ENCODE assay signal across 24 cellular contexts in the genomic region with DNA sequence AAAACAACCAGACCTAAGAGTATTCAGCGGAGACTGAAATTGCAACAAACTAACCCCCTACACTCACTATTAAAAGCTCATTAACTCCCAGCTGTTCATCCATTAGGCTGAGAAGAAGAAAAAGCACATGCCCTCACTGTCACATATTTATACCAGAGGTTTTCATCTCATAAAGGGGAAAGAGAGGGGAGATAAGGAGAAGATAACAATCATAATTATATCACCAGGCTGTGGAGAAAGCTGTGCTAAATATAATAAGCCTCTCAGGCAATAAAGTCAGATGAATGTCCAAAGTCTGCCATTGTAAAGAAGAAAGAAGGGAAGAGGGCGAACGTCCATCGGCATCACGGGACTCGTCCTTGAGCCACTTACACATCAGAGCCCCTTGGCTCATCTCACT.
"Had no signal": no experiment of that assay in that cellular context is flagged by ENCODE, and none has a peak within 500 bp of the region (broad histone marks: within the 10 kb centered on the region; RNA-seq: fewer than 3 reads in every experiment).

No MANE protein-coding gene starts in this region.

- DNase-seq: activated CD4-positive, alpha-beta memory T cell treated with anti-CD3 and anti-CD28 coated beads, Interleukin-2, amount 10 ng/mL, durations not matched to agents 7 days and 5 days; activated CD4-positive, alpha-beta T cell treated with anti-CD3 and anti-CD28 coated beads, Interleukin-2, amount 10 ng/mL, durations not matched to agents 7 days and 5 days; activated CD4-positive, CD25-positive, alpha-beta regulatory T cell; activated gamma-delta T cell; activated naive CD4-positive, alpha-beta T cell treated with anti-CD3 and anti-CD28 coated beads for 36 hours; activated T-cell treated with anti-CD3 and anti-CD28 coated beads for 4 hours; activated T-cell treated with anti-CD3 and anti-CD28 coated beads, Interleukin-2, amount 50 U/mL, for 48 hours; amygdala; MG63; MV-4-11; NCI-H1092 treated with DMSO at 0.1 percent for 48 hours; NCI-H1436 treated with DMSO at 0.1 percent for 48 hours; NCI-H1930; NCI-H2107; NCI-H510A treated with DMSO at 0.1 percent for 48 hours; NCI-H82; Peyer's patch; Right ventricle myocardium superior; SJCRH30; T-cell; T-helper 2 cell had no signal

- H3K27ac ChIP-seq: Peyer's patch, RWPE1, SJCRH30, VCaP had no signal

- ATAC-seq: activated T-helper 17 cell treated with anti-CD3 and anti-CD28 coated beads, Interleukin-2, amount 50 U/mL, for 72 hours; T-cell had no signal

- H3K27me3 ChIP-seq: MG63, Peyer's patch, SJCRH30 had no signal

- H3K9me3 ChIP-seq: MG63, Peyer's patch, SJCRH30 had no signal

- H3K4me3 ChIP-seq: MG63, Peyer's patch, SJCRH30 had no signal

- H3K36me3 ChIP-seq: MG63, Peyer's patch, SJCRH30 had no signal

- H3K4me1 ChIP-seq: SJCRH30 had no signal
